In genomic region chr12:7108042-7108927, GRCh38 we compare ENCODE assay signal across 1 cellular context.
A peak's percentile ranks its signal among the peaks of the same experiment; 100 is the strongest.
TF ChIP-seq lines count a peak whose summit lies in the region.

No MANE protein-coding gene starts in this region.

TF ChIP-seq in GM12878, 131 proteins besides CTCF, POLR2A, EP300 and RAD21 (continued from another document):
- no peak for TF ChIP-seq REST (IDR thresholded peaks at IDR 0.05; ENCODE audit: low read depth, low read length)
- TF ChIP-seq BCL11A (IDR thresholded peaks at IDR 0.05; ENCODE audit: low read depth, low read length): peak; percentile 51; the same call in 1 of the 2 replicates
- TF ChIP-seq GABPA (IDR thresholded peaks at IDR 0.05; ENCODE audit: low read depth): no peak
- TF ChIP-seq WRNIP1 (IDR thresholded peaks at IDR 0.05; ENCODE audit: borderline replicate concordance, low read depth, low read length): 0 out of 2 replicates have a peak, but pooled peaks have one; percentile 46
- TF ChIP-seq, protein P1, sequence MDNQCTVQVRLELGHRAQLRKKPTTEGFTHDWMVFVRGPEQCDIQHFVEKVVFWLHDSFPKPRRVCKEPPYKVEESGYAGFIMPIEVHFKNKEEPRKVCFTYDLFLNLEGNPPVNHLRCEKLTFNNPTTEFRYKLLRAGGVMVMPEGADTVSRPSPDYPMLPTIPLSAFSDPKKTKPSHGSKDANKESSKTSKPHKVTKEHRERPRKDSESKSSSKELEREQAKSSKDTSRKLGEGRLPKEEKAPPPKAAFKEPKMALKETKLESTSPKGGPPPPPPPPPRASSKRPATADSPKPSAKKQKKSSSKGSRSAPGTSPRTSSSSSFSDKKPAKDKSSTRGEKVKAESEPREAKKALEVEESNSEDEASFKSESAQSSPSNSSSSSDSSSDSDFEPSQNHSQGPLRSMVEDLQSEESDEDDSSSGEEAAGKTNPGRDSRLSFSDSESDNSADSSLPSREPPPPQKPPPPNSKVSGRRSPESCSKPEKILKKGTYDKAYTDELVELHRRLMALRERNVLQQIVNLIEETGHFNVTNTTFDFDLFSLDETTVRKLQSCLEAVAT (IDR thresholded peaks at IDR 0.05): peak; percentile 26; the same call in 1 of the 2 replicates
- no peak for TF ChIP-seq HDAC6 (IDR thresholded peaks at IDR 0.05; ENCODE audit: unreplicated experiment)
- TF ChIP-seq ZNF217 (IDR thresholded peaks at IDR 0.05): no peak; the same call in 1 of the 2 replicates
- TF ChIP-seq ELK1 (IDR thresholded peaks at IDR 0.05; ENCODE audit: low read depth, low read length): 0 out of 2 replicates have a peak, but pooled peaks have one; percentile 34
- peak; percentile 70 for TF ChIP-seq SPI1 (IDR thresholded peaks at IDR 0.05; ENCODE audit: borderline replicate concordance, insufficient read depth, low read depth, low read length)
- TF ChIP-seq MEF2B (IDR thresholded peaks at IDR 0.05; ENCODE audit: partially characterized antibody, poor library complexity, severe bottlenecking): peak; percentile 25
- peak; percentile 61; the same call in 1 of the 2 replicates for TF ChIP-seq PAX5 (IDR thresholded peaks at IDR 0.05; ENCODE audit: borderline replicate concordance, low read depth, low read length)
- TF ChIP-seq NBN (IDR thresholded peaks at IDR 0.05): peak; percentile 86
- TF ChIP-seq JUNB (IDR thresholded peaks at IDR 0.05): no peak
TF ChIP-seq in GM12878: peak in this region for 46.
